In the genomic region with DNA sequence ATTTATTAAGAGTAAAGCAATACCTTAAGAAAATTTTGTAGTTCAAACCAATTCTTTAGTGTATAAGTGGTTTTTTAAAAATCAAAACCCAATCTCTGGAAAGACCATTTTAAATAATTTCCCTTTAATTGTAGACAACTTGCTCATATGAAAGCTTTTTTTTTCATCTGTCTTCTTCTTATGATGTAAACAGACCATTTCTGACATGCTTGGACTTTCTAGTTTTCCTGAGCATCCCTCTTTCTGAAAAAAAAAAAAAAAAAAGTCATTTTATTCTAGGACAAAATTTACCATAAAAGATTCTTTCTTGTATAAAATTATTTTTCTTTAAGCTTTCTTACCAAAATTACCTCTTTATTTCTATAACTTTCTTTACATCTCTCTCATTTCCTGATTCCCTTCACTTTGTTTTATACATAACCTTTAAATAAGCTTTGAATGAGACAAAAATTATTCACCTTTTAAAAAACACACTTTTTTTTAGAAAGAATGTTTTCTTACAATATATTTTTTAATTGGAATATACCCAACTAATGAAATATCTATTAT, we compare ENCODE assay signal across 17 cellular contexts.
DNase-seq lines count a peak whose midpoint lies in the region; ATAC-seq and TF ChIP-seq lines count a peak whose summit lies in the region.
"Had no signal": no experiment of that assay in that cellular context is flagged by ENCODE, and none has a peak within 500 bp of the region (broad histone marks: within the 10 kb centered on the region; RNA-seq: fewer than 3 reads in every experiment).

No MANE protein-coding gene starts in this region.

- no peak overlapping the region for H2AFZ ChIP-seq in GM23338

- peaks cover 7% of the 10 kb centered on the region for H3K27me3 Mint-ChIP-seq in GM23338 (ENCODE audit: insufficient read depth, low read depth, poor library complexity)
- H3K27me3 Mint-ChIP-seq: activated CD4-positive, alpha-beta memory T cell treated with anti-CD3 and anti-CD28 coated beads for 36 hours; activated T-helper 17 cell treated with anti-CD3 and anti-CD28 coated beads, Interleukin-2, amount 50 U/mL, for 72 hours had no signal

- H3K4me2 ChIP-seq in GM23338, result no peak overlapping the region

- H3K9me2 ChIP-seq in GM23338 (ENCODE audit: insufficient read depth), result peaks cover 3% of the 10 kb centered on the region; the same call in 1 of the 2 replicates

- H3K9me3 Mint-ChIP-seq in GM23338, result peaks cover 78% of the 10 kb centered on the region

- no peak for ATAC-seq in GM23338
- ATAC-seq in HG02763 (IDR thresholded peaks at IDR 0.05; ENCODE audit: unreplicated experiment), result no peak
- ATAC-seq: activated T-helper 17 cell treated with anti-CD3 and anti-CD28 coated beads, Interleukin-2, amount 50 U/mL, for 72 hours had no signal

- no peaks in the 10 kb centered on the region for H4K20me1 ChIP-seq in GM23338 (replicated peaks; ENCODE audit: insufficient read depth)

- H3K36me3 ChIP-seq in GM23338 (ENCODE audit: insufficient read depth), result 0 out of 2 replicates have a peak, but pooled peaks cover 5% of the 10 kb centered on the region
- H3K36me3 ChIP-seq: neutrophil had no signal

- H3K4me3 ChIP-seq in GM23338, result no peak overlapping the region
- no peak overlapping the region for H3K4me3 ChIP-seq in fibroblast of villous mesenchyme (ENCODE audit: low read depth, low read length)
- H3K4me3 ChIP-seq: dorsolateral prefrontal cortex had no signal

- no peaks in the 10 kb centered on the region for H3K4me1 ChIP-seq in GM23338 (ENCODE audit: insufficient read depth)

- DNase-seq in COR-L47 (lab: John Stamatoyannopoulos, UW), result peak; percentile 12
- DNase-seq in GM23338 (ENCODE audit: low spot score), result peak; percentile 88
- DNase-seq in OCI-M1 (lab: John Stamatoyannopoulos, UW), result peak; percentile 74
- peak; percentile 41 for DNase-seq in fibroblast of villous mesenchyme (ENCODE audit: low read depth)
- DNase-seq in AG08395 (ENCODE audit: low spot score), result no peak
- no peak for DNase-seq in middle frontal gyrus (ENCODE audit: extremely low spot score, low spot score)
- no peak for DNase-seq in GM19240 (ENCODE audit: insufficient read length, low spot score)
- DNase-seq: activated CD4-positive, alpha-beta memory T cell treated with anti-CD3 and anti-CD28 coated beads for 36 hours; anterior cingulate cortex; dorsolateral prefrontal cortex; MM.1S; NCI-H774; SHP77; stimulated activated naive CD4-positive, alpha-beta T cell treated with Interleukin-2 at 50 U/mL for 16 hours had no signal

- H3K27me3 ChIP-seq in GM23338 (ENCODE audit: insufficient read depth), result no peaks in the 10 kb centered on the region
- H3K27me3 ChIP-seq: dorsolateral prefrontal cortex had no signal

- TF ChIP-seq CTCF in GM23338 (conservative IDR thresholded peaks at IDR 0.05; ENCODE audit: low read depth in 2 of 2), result no peak
- no peak for TF ChIP-seq CTCF in fibroblast of villous mesenchyme (IDR thresholded peaks at IDR 0.05; ENCODE audit: insufficient read depth, low read depth, low read length)

- H3K27ac ChIP-seq in GM23338 (ENCODE audit: low read depth), result no peak overlapping the region
- H3K27ac ChIP-seq: dorsolateral prefrontal cortex, neutrophil had no signal

- no peaks in the 10 kb centered on the region for H3K4me1 Mint-ChIP-seq in GM23338

- H3K79me2 ChIP-seq in GM23338 (replicated peaks; ENCODE audit: insufficient read depth), result no peaks in the 10 kb centered on the region

- no peaks in the 10 kb centered on the region for H3F3A ChIP-seq in GM23338 (replicated peaks; ENCODE audit: low read depth)

- H3K27ac Mint-ChIP-seq in GM23338, result no peak overlapping the region
- H3K27ac Mint-ChIP-seq: activated CD4-positive, alpha-beta memory T cell treated with anti-CD3 and anti-CD28 coated beads for 36 hours; activated T-helper 17 cell treated with anti-CD3 and anti-CD28 coated beads, Interleukin-2, amount 50 U/mL, for 72 hours had no signal

- H3K4me3 Mint-ChIP-seq in GM23338, result no peak overlapping the region
- H3K4me3 Mint-ChIP-seq: activated CD4-positive, alpha-beta memory T cell treated with anti-CD3 and anti-CD28 coated beads for 36 hours; activated T-helper 17 cell treated with anti-CD3 and anti-CD28 coated beads, Interleukin-2, amount 50 U/mL, for 72 hours had no signal

- peaks cover 19% of the 10 kb centered on the region for H3K36me3 Mint-ChIP-seq in GM23338 (ENCODE audit: low read depth)

TF ChIP-seq in GM23338, 12 proteins besides CTCF, POLR2A, EP300 and RAD21 (continues in another document):
- TF ChIP-seq ZNF114 (CRISPR knock-in tag; IDR thresholded peaks at IDR 0.05) (no peak), STAT1 (IDR thresholded peaks at IDR 0.05; ENCODE audit: unreplicated experiment) (no peak), POLR2AphosphoS5 (IDR thresholded peaks at IDR 0.05; ENCODE audit: low read depth) (no peak), NANOG (IDR thresholded peaks at IDR 0.05; ENCODE audit: borderline replicate concordance) (no peak), EZH2phosphoT487 (IDR thresholded peaks at IDR 0.05; ENCODE audit: unreplicated experiment) (no peak), ZNF331 (CRISPR knock-in tag; IDR thresholded peaks at IDR 0.05; ENCODE audit: low read depth) (no peak), CREB1 (CRISPR knock-in tag; IDR thresholded peaks at IDR 0.05; ENCODE audit: low read depth) (no peak)
- TF ChIP-seq, protein P1, sequence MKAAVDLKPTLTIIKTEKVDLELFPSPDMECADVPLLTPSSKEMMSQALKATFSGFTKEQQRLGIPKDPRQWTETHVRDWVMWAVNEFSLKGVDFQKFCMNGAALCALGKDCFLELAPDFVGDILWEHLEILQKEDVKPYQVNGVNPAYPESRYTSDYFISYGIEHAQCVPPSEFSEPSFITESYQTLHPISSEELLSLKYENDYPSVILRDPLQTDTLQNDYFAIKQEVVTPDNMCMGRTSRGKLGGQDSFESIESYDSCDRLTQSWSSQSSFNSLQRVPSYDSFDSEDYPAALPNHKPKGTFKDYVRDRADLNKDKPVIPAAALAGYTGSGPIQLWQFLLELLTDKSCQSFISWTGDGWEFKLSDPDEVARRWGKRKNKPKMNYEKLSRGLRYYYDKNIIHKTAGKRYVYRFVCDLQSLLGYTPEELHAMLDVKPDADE (IDR thresholded peaks at IDR 0.05), result no peak
- TF ChIP-seq, protein P2, sequence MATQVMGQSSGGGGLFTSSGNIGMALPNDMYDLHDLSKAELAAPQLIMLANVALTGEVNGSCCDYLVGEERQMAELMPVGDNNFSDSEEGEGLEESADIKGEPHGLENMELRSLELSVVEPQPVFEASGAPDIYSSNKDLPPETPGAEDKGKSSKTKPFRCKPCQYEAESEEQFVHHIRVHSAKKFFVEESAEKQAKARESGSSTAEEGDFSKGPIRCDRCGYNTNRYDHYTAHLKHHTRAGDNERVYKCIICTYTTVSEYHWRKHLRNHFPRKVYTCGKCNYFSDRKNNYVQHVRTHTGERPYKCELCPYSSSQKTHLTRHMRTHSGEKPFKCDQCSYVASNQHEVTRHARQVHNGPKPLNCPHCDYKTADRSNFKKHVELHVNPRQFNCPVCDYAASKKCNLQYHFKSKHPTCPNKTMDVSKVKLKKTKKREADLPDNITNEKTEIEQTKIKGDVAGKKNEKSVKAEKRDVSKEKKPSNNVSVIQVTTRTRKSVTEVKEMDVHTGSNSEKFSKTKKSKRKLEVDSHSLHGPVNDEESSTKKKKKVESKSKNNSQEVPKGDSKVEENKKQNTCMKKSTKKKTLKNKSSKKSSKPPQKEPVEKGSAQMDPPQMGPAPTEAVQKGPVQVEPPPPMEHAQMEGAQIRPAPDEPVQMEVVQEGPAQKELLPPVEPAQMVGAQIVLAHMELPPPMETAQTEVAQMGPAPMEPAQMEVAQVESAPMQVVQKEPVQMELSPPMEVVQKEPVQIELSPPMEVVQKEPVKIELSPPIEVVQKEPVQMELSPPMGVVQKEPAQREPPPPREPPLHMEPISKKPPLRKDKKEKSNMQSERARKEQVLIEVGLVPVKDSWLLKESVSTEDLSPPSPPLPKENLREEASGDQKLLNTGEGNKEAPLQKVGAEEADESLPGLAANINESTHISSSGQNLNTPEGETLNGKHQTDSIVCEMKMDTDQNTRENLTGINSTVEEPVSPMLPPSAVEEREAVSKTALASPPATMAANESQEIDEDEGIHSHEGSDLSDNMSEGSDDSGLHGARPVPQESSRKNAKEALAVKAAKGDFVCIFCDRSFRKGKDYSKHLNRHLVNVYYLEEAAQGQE (IDR thresholded peaks at IDR 0.05; ENCODE audit: unreplicated experiment), result no peak

Comparison
In these comparisons a context has a peak if more than half of its experiments do, and no peak if none do; other contexts are left out.
1. DNase-seq: peak in COR-L47 (single experiment), GM23338 (single experiment), OCI-M1 (single experiment) and fibroblast of villous mesenchyme (single experiment); none in AG08395 (single experiment), middle frontal gyrus (single experiment) and GM19240 (single experiment).